In genomic region chr6:2970034-2970685, GRCh38 we compare ENCODE assay signal across 8 cellular contexts.
A peak's percentile ranks its signal among the peaks of the same experiment; 100 is the strongest.
DNase-seq lines count a peak whose midpoint lies in the region; ATAC-seq and TF ChIP-seq lines count a peak whose summit lies in the region.

No MANE protein-coding gene starts in this region.

- no peak for TF ChIP-seq CTCF in WI38 (IDR thresholded peaks at IDR 0.05; ENCODE audit: low read depth, low read length)
- no peak for TF ChIP-seq CTCF in fibroblast of mammary gland (conservative IDR thresholded peaks at IDR 0.05; ENCODE audit: control insufficient read depth, insufficient read depth, low read depth, low read length)
- TF ChIP-seq CTCF in retinal pigment epithelial cell (conservative IDR thresholded peaks at IDR 0.05; ENCODE audit: low read depth, low read length) = no peak

- peak; percentile 56 for DNase-seq in ELR (ENCODE audit: low read depth)
- no peak for DNase-seq in fibroblast of mammary gland (ENCODE audit: low read depth)
- DNase-seq in retinal pigment epithelial cell (ENCODE audit: low read depth) = no peak
- DNase-seq in stimulated activated naive CD4-positive, alpha-beta T cell (lab: John Stamatoyannopoulos, UW) = no peak
- DNase-seq in NCI-H2081 treated with DMSO at 0.1 percent for 48 hours (lab: John Stamatoyannopoulos, UW) = no peak

- ATAC-seq in HG02885 (IDR thresholded peaks at IDR 0.05; ENCODE audit: poor library complexity, unreplicated experiment) (no peak), HG02981 (IDR thresholded peaks at IDR 0.05; ENCODE audit: unreplicated experiment) (no peak)

- peak overlapping the region; percentile 65 for H3K4me3 ChIP-seq in WI38 (ENCODE audit: low read depth, low read length)
- H3K4me3 ChIP-seq in fibroblast of mammary gland (ENCODE audit: control insufficient read depth, low read depth, low read length) = peak overlapping the region; percentile 43
- peak overlapping the region; percentile 67 for H3K4me3 ChIP-seq in retinal pigment epithelial cell (ENCODE audit: low read length)
